In the genomic region with DNA sequence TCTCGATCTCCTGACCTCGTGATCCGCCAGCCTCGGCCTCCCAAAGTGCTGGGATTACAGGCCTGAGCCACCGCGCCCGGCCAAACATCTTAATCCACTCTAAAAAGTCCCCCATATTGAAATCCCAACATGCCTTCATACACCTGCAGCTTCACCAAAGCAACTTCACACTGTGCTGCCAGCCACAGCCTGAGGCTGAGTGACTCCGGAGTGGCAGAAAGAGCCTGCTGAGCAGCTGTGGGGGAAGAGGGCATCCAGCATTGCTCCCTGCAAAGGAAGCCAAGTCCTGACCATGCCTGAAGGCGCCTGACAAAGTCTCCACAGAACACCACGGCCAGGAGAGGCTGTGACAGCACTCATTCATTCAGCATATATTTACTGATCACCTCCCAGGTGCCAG, we compare ENCODE assay signal across 14 cellular contexts. TPM values are rescaled to one million over a fixed set of nuclear protein-coding genes. Genes with fewer than 3 reads are reported as not detected.
A peak's percentile ranks its signal among the peaks of the same experiment; 100 is the strongest.
DNase-seq lines count a peak whose midpoint lies in the region; ATAC-seq and TF ChIP-seq lines count a peak whose summit lies in the region.
"Had no signal": no experiment of that assay in that cellular context is flagged by ENCODE, and none has a peak within 500 bp of the region (broad histone marks: within the 10 kb centered on the region; RNA-seq: fewer than 3 reads in every experiment).

No MANE protein-coding gene starts in this region.

- H3K36me3 ChIP-seq in HEK293 (ENCODE audit: control insufficient read depth in 2 of 2, insufficient read depth in 1 of 2, low read length in 2 of 2), result no peaks in the 10 kb centered on the region
- H3K36me3 ChIP-seq: BLaER1 treated with 17β-estradiol and CSF1 and Interleukin-3, amounts not matched to agents 10 nM and 100 nM had no signal

- H3K4me3 ChIP-seq in HEK293 (ENCODE audit: low read depth, low read length), result no peak overlapping the region
- H3K4me3 ChIP-seq: BLaER1 treated with 17β-estradiol and CSF1 and Interleukin-3, amounts not matched to agents 10 nM and 100 nM; GM12878 had no signal

- POLR2A ChIA-PET in HEK293 (lab: Yijun Ruan, JAX) (no interaction called here), RWPE1 (lab: Yijun Ruan, JAX; ENCODE audit: low non-redundant PET) (no interaction called here)

- no peak for DNase-seq in RWPE1 (ENCODE audit: low spot score)
- DNase-seq in myocyte (ENCODE audit: low read depth), result peak; percentile 5
- no peak for DNase-seq in stimulated activated naive CD8-positive, alpha-beta T cell treated with anti-CD3 and anti-CD28 coated beads, Interleukin-15, Interleukin-2, amounts not matched to agents 100 U/mL and 50 U/mL, for 24 hours
- no peak for DNase-seq in NCI-H146 treated with DMSO at 0.1 percent for 48 hours (lab: John Stamatoyannopoulos, UW; ENCODE audit: unreplicated experiment)
- no peak for DNase-seq in NCI-H187 treated with DMSO at 0.1 percent for 48 hours (lab: John Stamatoyannopoulos, UW)
- DNase-seq: Calu3; CD8-positive, alpha-beta T cell; DMS79 treated with DMSO at 0.1 percent for 48 hours; GOT3; H7 had no signal

- H3K27ac ChIP-seq in HEK293 (ENCODE audit: extremely low read depth, low read depth, low read length) (no peak overlapping the region), RWPE1 (peak overlapping the region; percentile 24; the same call in 1 of the 2 replicates)
- H3K27ac ChIP-seq: BLaER1 treated with 17β-estradiol and CSF1 and Interleukin-3, amounts not matched to agents 10 nM and 100 nM had no signal

- H3K4me1 ChIP-seq in HEK293 (ENCODE audit: control insufficient read depth, insufficient read depth, low read length), result no peaks in the 10 kb centered on the region

- TF ChIP-seq CTCF in HEK293 (tag by site-specific recombination; IDR thresholded peaks at IDR 0.05) (no peak), RWPE1 (conservative IDR thresholded peaks at IDR 0.05; ENCODE audit: low read depth) (no peak)

- CTCF ChIA-PET in HEK293 (lab: Yijun Ruan, JAX), result interaction anchor here (0.6 to 1.2 kb wide), 2 partner anchors 10 to 20 kb away, joined by 4 read pairs; no protein-coding TSS in a partner anchor
- CTCF ChIA-PET in RWPE1 (lab: Yijun Ruan, JAX), result no interaction called here

- ATAC-seq in stimulated activated naive CD8-positive, alpha-beta T cell treated with anti-CD3 and anti-CD28 coated beads, Interleukin-15, Interleukin-2, amounts not matched to agents 100 U/mL and 50 U/mL, for 24 hours, result no peak
- ATAC-seq: CD8-positive, alpha-beta T cell; GM12878; HCT116 had no signal

- no peaks in the 10 kb centered on the region for H3K9me3 ChIP-seq in HEK293 (ENCODE audit: control insufficient read depth, insufficient read depth, low read depth, low read length)
- H3K9me3 ChIP-seq: BLaER1 treated with 17β-estradiol and CSF1 and Interleukin-3, amounts not matched to agents 10 nM and 100 nM had no signal

TF ChIP-seq in HEK293, 187 proteins besides CTCF, POLR2A, EP300 and RAD21:
- no peak for TF ChIP-seq ZNF155 (tag by site-specific recombination; IDR thresholded peaks at IDR 0.05)
- TF ChIP-seq ZNF571 (tag by site-specific recombination; IDR thresholded peaks at IDR 0.05), result no peak
- TF ChIP-seq ZNF138 (tag by site-specific recombination; IDR thresholded peaks at IDR 0.05; ENCODE audit: borderline replicate concordance), result no peak
- TF ChIP-seq ZIC2 (tag by site-specific recombination; IDR thresholded peaks at IDR 0.05), result peak; percentile 75

RNA-seq across cellular contexts. Expression of gene VGLL4, which starts 21.6 kb away (rescaled TPM):
- 71.9 and 102 TPM in 2 replicates for total RNA-seq in myocyte
- 60.3 TPM for polyA plus RNA-seq in myocyte (2012)
